In the genomic region with DNA sequence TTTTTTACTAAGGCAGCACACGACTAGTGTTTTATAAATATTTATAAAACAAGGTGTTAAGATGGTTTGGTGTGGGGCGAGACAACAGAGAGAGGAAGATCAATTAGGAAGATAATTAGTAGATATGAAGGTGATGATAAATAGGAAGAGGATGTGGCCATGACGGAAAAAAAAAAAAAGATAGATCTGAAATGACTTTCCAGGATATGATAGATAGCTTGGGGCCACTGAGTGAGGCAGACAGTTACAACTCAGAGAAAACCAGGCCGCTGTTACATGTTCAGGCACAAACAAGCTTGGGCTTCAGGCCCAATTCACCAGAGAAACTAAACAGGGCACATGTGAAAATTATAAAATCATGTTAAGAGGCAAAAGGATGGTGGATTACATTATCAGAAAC, we compare ENCODE assay signal across 2 cellular contexts.
TF ChIP-seq lines count a peak whose summit lies in the region.

No MANE protein-coding gene starts in this region.

TF ChIP-seq in SK-N-SH, 30 proteins besides CTCF, POLR2A, EP300 and RAD21:
- no peak for TF ChIP-seq RFX5 (IDR thresholded peaks at IDR 0.05; ENCODE audit: low read length)
- TF ChIP-seq MEF2A (IDR thresholded peaks at IDR 0.05; ENCODE audit: borderline replicate concordance, low read depth): no peak
- no peak for TF ChIP-seq RCOR1 (IDR thresholded peaks at IDR 0.05; ENCODE audit: low read length)
- no peak for TF ChIP-seq TEAD4 (IDR thresholded peaks at IDR 0.05; ENCODE audit: borderline replicate concordance, insufficient read depth)
- TF ChIP-seq SMC3 (IDR thresholded peaks at IDR 0.05; ENCODE audit: low read depth, low read length): no peak
- TF ChIP-seq, protein P1, sequence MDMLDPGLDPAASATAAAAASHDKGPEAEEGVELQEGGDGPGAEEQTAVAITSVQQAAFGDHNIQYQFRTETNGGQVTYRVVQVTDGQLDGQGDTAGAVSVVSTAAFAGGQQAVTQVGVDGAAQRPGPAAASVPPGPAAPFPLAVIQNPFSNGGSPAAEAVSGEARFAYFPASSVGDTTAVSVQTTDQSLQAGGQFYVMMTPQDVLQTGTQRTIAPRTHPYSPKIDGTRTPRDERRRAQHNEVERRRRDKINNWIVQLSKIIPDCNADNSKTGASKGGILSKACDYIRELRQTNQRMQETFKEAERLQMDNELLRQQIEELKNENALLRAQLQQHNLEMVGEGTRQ (IDR thresholded peaks at IDR 0.05; ENCODE audit: borderline replicate concordance, low read depth, low read length): no peak
- TF ChIP-seq MXI1 (IDR thresholded peaks at IDR 0.05; ENCODE audit: low read depth, low read length): no peak
- TF ChIP-seq TCF12 (IDR thresholded peaks at IDR 0.05): no peak

TF ChIP-seq in SK-N-SH treated with all-trans-retinoic acid at 6 μM for 48 hours, 23 proteins besides CTCF, POLR2A, EP300 and RAD21:
- no peak for TF ChIP-seq ZNF70 (CRISPR knock-in tag; IDR thresholded peaks at IDR 0.05)
- TF ChIP-seq CSDC2 (CRISPR knock-in tag; IDR thresholded peaks at IDR 0.05): no peak
- no peak for TF ChIP-seq ARNTL (CRISPR knock-in tag; IDR thresholded peaks at IDR 0.05; ENCODE audit: borderline replicate concordance, low read depth)
- TF ChIP-seq, protein P2, sequence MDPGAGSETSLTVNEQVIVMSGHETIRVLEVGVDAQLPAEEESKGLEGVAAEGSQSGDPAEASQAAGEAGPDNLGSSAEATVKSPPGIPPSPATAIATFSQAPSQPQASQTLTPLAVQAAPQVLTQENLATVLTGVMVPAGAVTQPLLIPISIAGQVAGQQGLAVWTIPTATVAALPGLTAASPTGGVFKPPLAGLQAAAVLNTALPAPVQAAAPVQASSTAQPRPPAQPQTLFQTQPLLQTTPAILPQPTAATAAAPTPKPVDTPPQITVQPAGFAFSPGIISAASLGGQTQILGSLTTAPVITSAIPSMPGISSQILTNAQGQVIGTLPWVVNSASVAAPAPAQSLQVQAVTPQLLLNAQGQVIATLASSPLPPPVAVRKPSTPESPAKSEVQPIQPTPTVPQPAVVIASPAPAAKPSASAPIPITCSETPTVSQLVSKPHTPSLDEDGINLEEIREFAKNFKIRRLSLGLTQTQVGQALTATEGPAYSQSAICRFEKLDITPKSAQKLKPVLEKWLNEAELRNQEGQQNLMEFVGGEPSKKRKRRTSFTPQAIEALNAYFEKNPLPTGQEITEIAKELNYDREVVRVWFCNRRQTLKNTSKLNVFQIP (CRISPR knock-in tag; IDR thresholded peaks at IDR 0.05; ENCODE audit: borderline replicate concordance, low read depth): no peak
- no peak for TF ChIP-seq ZNF565 (CRISPR knock-in tag; conservative IDR thresholded peaks at IDR 0.05; ENCODE audit: low read depth)
- no peak for TF ChIP-seq RARB (CRISPR knock-in tag; IDR thresholded peaks at IDR 0.05)
- no peak for TF ChIP-seq ZNF8 (CRISPR knock-in tag; IDR thresholded peaks at IDR 0.05)
- TF ChIP-seq, protein P3, sequence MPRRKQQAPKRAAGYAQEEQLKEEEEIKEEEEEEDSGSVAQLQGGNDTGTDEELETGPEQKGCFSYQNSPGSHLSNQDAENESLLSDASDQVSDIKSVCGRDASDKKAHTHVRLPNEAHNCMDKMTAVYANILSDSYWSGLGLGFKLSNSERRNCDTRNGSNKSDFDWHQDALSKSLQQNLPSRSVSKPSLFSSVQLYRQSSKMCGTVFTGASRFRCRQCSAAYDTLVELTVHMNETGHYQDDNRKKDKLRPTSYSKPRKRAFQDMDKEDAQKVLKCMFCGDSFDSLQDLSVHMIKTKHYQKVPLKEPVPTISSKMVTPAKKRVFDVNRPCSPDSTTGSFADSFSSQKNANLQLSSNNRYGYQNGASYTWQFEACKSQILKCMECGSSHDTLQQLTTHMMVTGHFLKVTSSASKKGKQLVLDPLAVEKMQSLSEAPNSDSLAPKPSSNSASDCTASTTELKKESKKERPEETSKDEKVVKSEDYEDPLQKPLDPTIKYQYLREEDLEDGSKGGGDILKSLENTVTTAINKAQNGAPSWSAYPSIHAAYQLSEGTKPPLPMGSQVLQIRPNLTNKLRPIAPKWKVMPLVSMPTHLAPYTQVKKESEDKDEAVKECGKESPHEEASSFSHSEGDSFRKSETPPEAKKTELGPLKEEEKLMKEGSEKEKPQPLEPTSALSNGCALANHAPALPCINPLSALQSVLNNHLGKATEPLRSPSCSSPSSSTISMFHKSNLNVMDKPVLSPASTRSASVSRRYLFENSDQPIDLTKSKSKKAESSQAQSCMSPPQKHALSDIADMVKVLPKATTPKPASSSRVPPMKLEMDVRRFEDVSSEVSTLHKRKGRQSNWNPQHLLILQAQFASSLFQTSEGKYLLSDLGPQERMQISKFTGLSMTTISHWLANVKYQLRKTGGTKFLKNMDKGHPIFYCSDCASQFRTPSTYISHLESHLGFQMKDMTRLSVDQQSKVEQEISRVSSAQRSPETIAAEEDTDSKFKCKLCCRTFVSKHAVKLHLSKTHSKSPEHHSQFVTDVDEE (CRISPR knock-in tag; IDR thresholded peaks at IDR 0.05): no peak
TF ChIP-seq in SK-N-SH treated with all-trans-retinoic acid at 6 μM for 48 hours: peak in this region for 0.
